In the genomic region with DNA sequence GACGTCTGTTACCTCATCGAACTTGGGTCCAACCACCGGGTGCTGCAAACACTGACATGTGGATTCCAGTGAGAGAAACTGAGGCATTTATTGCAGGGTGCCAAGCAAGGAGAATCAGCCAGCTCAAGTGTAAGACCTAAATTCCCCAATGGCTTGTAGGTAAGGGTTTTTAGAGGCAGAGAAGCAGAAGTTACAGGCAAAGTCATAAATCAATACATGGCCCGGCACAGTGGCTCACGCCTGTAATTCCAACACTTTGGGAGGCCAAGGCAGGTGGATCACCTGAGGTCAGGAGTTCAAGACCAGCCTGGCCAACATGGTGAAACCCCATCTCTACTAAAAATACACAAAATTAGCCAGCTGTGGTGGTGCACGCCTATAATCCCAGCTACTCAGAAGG, we compare ENCODE assay signal across 2 cellular contexts. TPM values are rescaled to one million over a fixed set of nuclear protein-coding genes. Genes with fewer than 3 reads are reported as not detected.
"Had no signal": no experiment of that assay in that cellular context is flagged by ENCODE, and none has a peak within 500 bp of the region (broad histone marks: within the 10 kb centered on the region; RNA-seq: fewer than 3 reads in every experiment).

No MANE protein-coding gene starts in this region.

RNA-seq across cellular contexts. Expression of a gene that starts 15.7 kb away (rescaled TPM):
- total RNA-seq: GM23248, H9 had no signal
- polyA plus RNA-seq: GM23248 had no signal
